Comparison of ENCODE assay signal across 21 cellular contexts in the genomic region with DNA sequence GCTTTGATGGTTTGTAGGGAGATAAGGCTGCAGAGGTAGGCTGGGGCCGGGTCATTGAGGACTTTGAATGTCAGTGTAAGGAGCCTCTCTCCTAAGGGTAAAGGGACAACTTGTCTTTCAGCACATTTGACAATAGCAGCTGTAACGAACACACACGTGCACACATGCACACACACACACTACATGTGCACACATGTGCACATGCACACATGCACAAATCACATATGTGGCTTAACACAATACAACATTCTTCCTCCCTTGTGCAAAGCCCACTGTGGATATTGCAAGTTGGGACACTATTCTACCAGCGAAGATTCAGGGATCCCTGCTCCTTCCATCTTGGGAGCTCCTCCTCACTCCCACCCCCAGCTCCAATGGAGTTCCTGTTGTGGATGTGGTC. TPM values are rescaled to one million over a fixed set of nuclear protein-coding genes. Genes with fewer than 3 reads are reported as not detected.
DNase-seq lines count a peak whose midpoint lies in the region; ATAC-seq, FAIRE-seq and TF ChIP-seq lines count a peak whose summit lies in the region.
"Had no signal": no experiment of that assay in that cellular context is flagged by ENCODE, and none has a peak within 500 bp of the region (broad histone marks: within the 10 kb centered on the region; RNA-seq: fewer than 3 reads in every experiment).

No MANE protein-coding gene starts in this region.

- H3F3A ChIP-seq in neural progenitor cell (ENCODE audit: low read depth): peaks cover 6% of the 10 kb centered on the region

- H3K36me3 Mint-ChIP-seq in neural progenitor cell: no peaks in the 10 kb centered on the region

- H3K9me3 Mint-ChIP-seq in neural progenitor cell: no peaks in the 10 kb centered on the region
- H3K9me3 Mint-ChIP-seq: CD4-positive, alpha-beta T cell had no signal

- H2AFZ ChIP-seq in neural progenitor cell (replicated peaks): no peak overlapping the region

- peaks cover 6% of the 10 kb centered on the region for H3K27me3 Mint-ChIP-seq in neural progenitor cell (ENCODE audit: insufficient read depth, low read depth)

- peak; percentile 88 for FAIRE-seq in urothelium cell line (lab: Jason Lieb, UNC)
- FAIRE-seq: A549, D721Med, G401.6, GM12891, GM19239 had no signal

- peaks cover 22% of the 10 kb centered on the region for H3K4me1 Mint-ChIP-seq in neural progenitor cell

- ATAC-seq in HG03457 (IDR thresholded peaks at IDR 0.05; ENCODE audit: unreplicated experiment): no peak
- ATAC-seq: A549 had no signal

- H3K4me3 Mint-ChIP-seq in neural progenitor cell: peak overlapping the region; percentile 32
- H3K4me3 Mint-ChIP-seq: CD4-positive, alpha-beta T cell had no signal

- TF ChIP-seq CTCF in neural progenitor cell (IDR thresholded peaks at IDR 0.05): no peak

- no peak overlapping the region for H3K4me2 ChIP-seq in neural progenitor cell
- H3K4me2 ChIP-seq: A549 had no signal

- H3K9ac ChIP-seq in neural progenitor cell: no peak overlapping the region

- no peaks in the 10 kb centered on the region for H3K36me3 ChIP-seq in neural progenitor cell
- H3K36me3 ChIP-seq: HAP-1 had no signal

- no peak overlapping the region for H3K4me3 ChIP-seq in neural progenitor cell
- H3K4me3 ChIP-seq: A549, HAP-1 had no signal

- no peaks in the 10 kb centered on the region for H3K9me3 ChIP-seq in neural progenitor cell (ENCODE audit: low read depth)
- H3K9me3 ChIP-seq: A549, Caco-2, HAP-1 had no signal

- H4K20me1 ChIP-seq in neural progenitor cell (ENCODE audit: low read depth): no peaks in the 10 kb centered on the region

- H3K79me2 ChIP-seq in neural progenitor cell (ENCODE audit: low read depth): no peaks in the 10 kb centered on the region

- H3K27ac Mint-ChIP-seq in neural progenitor cell: peak overlapping the region; percentile 21
- H3K27ac Mint-ChIP-seq: CD4-positive, alpha-beta T cell had no signal

- H3K4me1 ChIP-seq in neural progenitor cell: peaks cover 14% of the 10 kb centered on the region
- H3K4me1 ChIP-seq: A549, Caco-2 had no signal

- H3K27me3 ChIP-seq in neural progenitor cell: peaks cover 71% of the 10 kb centered on the region

- DNase-seq in activated effector memory CD4-positive, alpha-beta T cell treated with anti-CD3 and anti-CD28 coated beads, Interleukin-2, amount 50 U/mL, for 16 hours: peak; percentile 10
- DNase-seq in activated effector memory CD4-positive, alpha-beta T cell treated with Interleukin-2 at 50 U/mL for 16 hours: no peak
- peak; percentile 45 for DNase-seq in RPMI8226
- no peak for DNase-seq in neural progenitor cell (ENCODE audit: low spot score)
- DNase-seq in urothelium cell line (ENCODE audit: low spot score): no peak
- DNase-seq in stimulated activated naive CD4-positive, alpha-beta T cell (lab: John Stamatoyannopoulos, UW): no peak
- DNase-seq: AML-193; Caco-2; CD4-positive, alpha-beta T cell had no signal

- H3K27ac ChIP-seq in neural progenitor cell: no peak overlapping the region
- H3K27ac ChIP-seq: 22Rv1, A549, C4-2B, HL-60 had no signal

RNA-seq across cellular contexts. Expression of gene CFAP100, which starts 1.1 kb away (rescaled TPM):
- total RNA-seq in neural progenitor cell (ENCODE audit: low replicate concordance): 0.12 TPM in 1 of 2 replicates, not detected in the other
- total RNA-seq: Caco-2; CD4-positive, alpha-beta T cell; H4; HT1080 had no signal

RNA-seq across cellular contexts. Expression of gene KLF15, which starts 36.4 kb away (rescaled TPM):
- total RNA-seq in neural progenitor cell (ENCODE audit: low replicate concordance): 3.3 and 7.2 TPM in 2 replicates

Comparison
In these comparisons a context has a peak if more than half of its experiments do, and no peak if none do; other contexts are left out.
1. DNase-seq: peak in activated effector memory CD4-positive, alpha-beta T cell treated with anti-CD3 and anti-CD28 coated beads, Interleukin-2, amount 50 U/mL, for 16 hours (single experiment) and RPMI8226 (single experiment); none in activated effector memory CD4-positive, alpha-beta T cell treated with Interleukin-2 at 50 U/mL for 16 hours (single experiment), neural progenitor cell (single experiment), urothelium cell line (single experiment) and stimulated activated naive CD4-positive, alpha-beta T cell (0 of 6).